In genomic region chr3:13211605-13212210, GRCh38 we compare ENCODE assay signal across 16 cellular contexts.
A peak's percentile ranks its signal among the peaks of the same experiment; 100 is the strongest.
DNase-seq lines count a peak whose midpoint lies in the region; ATAC-seq, FAIRE-seq and TF ChIP-seq lines count a peak whose summit lies in the region.
"Had no signal": no experiment of that assay in that cellular context is flagged by ENCODE, and none has a peak within 500 bp of the region (broad histone marks: within the 10 kb centered on the region; RNA-seq: fewer than 3 reads in every experiment).

No MANE protein-coding gene starts in this region.

- H3K4me1 ChIP-seq in H1 (replicated peaks in 1 of 4; ENCODE audit: control insufficient read depth in 3 of 4, insufficient read depth in 4 of 4, low read length in 3 of 4) (no peaks in the 10 kb centered on the region), liver (ENCODE audit: control insufficient read depth in 4 of 4, insufficient read depth in 4 of 4, low read length in 3 of 4) (peaks cover 0 to 7% (median 2%) of the 10 kb centered on the region in 4 donors), neuronal stem cell (ENCODE audit: control insufficient read depth in 2 of 2, insufficient read depth in 1 of 2, low read depth in 1 of 2, low read length in 2 of 2) (peaks cover 0 to 2% of the 10 kb centered on the region in 2 donors)

- POLR2A ChIA-PET in WTC11 (lab: Charles Lee): no interaction called here
- POLR2A ChIA-PET in H1 (lab: Charles Lee; ENCODE audit: partially characterized antibody): no interaction called here

- H2BK120ac ChIP-seq in H1 (replicated peaks; ENCODE audit: low read depth, low read length): no peak overlapping the region
- H2BK120ac ChIP-seq in neuronal stem cell (ENCODE audit: low read depth, low read length): no peak overlapping the region

- H3K79me1 ChIP-seq in H1 (ENCODE audit: low read depth, low read length) (no peaks in the 10 kb centered on the region; the same call in 1 of the 2 replicates), neuronal stem cell (ENCODE audit: low read depth, low read length) (no peaks in the 10 kb centered on the region)

- peak overlapping the region; percentile 15; the same call in 1 of the 2 replicates for H3K27ac Mint-ChIP-seq in WTC11
- no peak overlapping the region for H3K27ac Mint-ChIP-seq in activated T-cell treated with anti-CD3 and anti-CD28 coated beads, Interleukin-2, amount 50 U/mL, for 24 hours
- H3K27ac Mint-ChIP-seq: CD14-positive monocyte had no signal

- CTCF ChIA-PET in WTC11 (lab: Charles Lee) (interaction anchor here (0.7 kb wide), 1 partner anchor 431 kb away, joined by 3 read pairs; no protein-coding TSS in a partner anchor), H1 (lab: Charles Lee; ENCODE audit: partially characterized antibody) (interaction anchor here (0.9 to 2.4 kb wide), 4 partner anchors 11 to 18 kb away, joined by 3 to 11 read pairs (median 4); no protein-coding TSS in a partner anchor)

- no peaks in the 10 kb centered on the region for H3K27me3 Mint-ChIP-seq in WTC11 (ENCODE audit: low read depth)
- H3K27me3 Mint-ChIP-seq in activated T-cell treated with anti-CD3 and anti-CD28 coated beads, Interleukin-2, amount 50 U/mL, for 24 hours: peaks cover 13% of the 10 kb centered on the region

- H2AK5ac ChIP-seq in H1 (ENCODE audit: low read depth, low read length) (no peak overlapping the region), neuronal stem cell (ENCODE audit: low read depth, low read length) (peak overlapping the region; percentile 79)

- H3K9me3 ChIP-seq in H1 (ENCODE audit: insufficient read depth in 2 of 2, low read depth in 1 of 2, low read length in 1 of 2): no peaks in the 10 kb centered on the region
- no peaks in the 10 kb centered on the region for H3K9me3 ChIP-seq in liver (ENCODE audit: control insufficient read depth in 4 of 4, low read length in 3 of 4)
- H3K9me3 ChIP-seq in neuronal stem cell (replicated peaks in 1 of 2; ENCODE audit: control insufficient read depth in 2 of 2, insufficient read depth in 1 of 2, low read depth in 1 of 2, low read length in 2 of 2): no peaks in the 10 kb centered on the region
- H3K9me3 ChIP-seq: BLaER1 had no signal

- no peak overlapping the region for H3K27ac ChIP-seq in H1 (ENCODE audit: low read depth, low read length)
- H3K27ac ChIP-seq in liver (ENCODE audit: low read depth in 1 of 2, low read length in 2 of 2): no peak overlapping the region
- H3K27ac ChIP-seq in neuronal stem cell (replicated peaks; ENCODE audit: low read length): no peak overlapping the region
- H3K27ac ChIP-seq: BLaER1 had no signal

- H3K36me3 Mint-ChIP-seq in WTC11: no peaks in the 10 kb centered on the region
- H3K36me3 Mint-ChIP-seq in activated T-cell treated with anti-CD3 and anti-CD28 coated beads, Interleukin-2, amount 50 U/mL, for 24 hours (ENCODE audit: low read depth): no peaks in the 10 kb centered on the region
- H3K36me3 Mint-ChIP-seq: CD14-positive monocyte; CD4-positive, alpha-beta memory T cell had no signal

- 93% methylated on average over 16 of the region's 16 CpGs; no CpG with 5 or more reads in 1 of the 2 experiments for whole genome bisulfite sequencing in H1 (ENCODE audit: extremely low coverage in 1 of 2, insufficient coverage in 1 of 2, insufficient read length in 1 of 2, insufficient replicate concordance in 2 of 2, low coverage in 1 of 2, low lambda C conversion rate in 2 of 2, missing lambda C conversion rate in 1 of 2), 2 experiments
- 80% methylated on average over 16 of the region's 16 CpGs for WGBS in liver
- WGBS in neuronal stem cell (ENCODE audit: extremely low coverage in 2 of 2, insufficient read length in 2 of 2, insufficient replicate concordance in 1 of 2), 2 donors: no CpG with 5 or more reads among the region's 16 CpGs

- H2BK15ac ChIP-seq in H1 (ENCODE audit: low read length) (no peak overlapping the region), neuronal stem cell (ENCODE audit: low read length) (peak overlapping the region; percentile 24)

- no peak for TF ChIP-seq POLR2A in H1 (IDR thresholded peaks at IDR 0.05; ENCODE audit: control extremely low read depth in 1 of 2, low read depth in 2 of 2, low read length in 2 of 2)

- H3K18ac ChIP-seq in H1 (ENCODE audit: extremely low read depth, low read length) (no peak overlapping the region), neuronal stem cell (ENCODE audit: low read length) (peak overlapping the region; percentile 53)

- no peak for TF ChIP-seq EP300 in H1 (IDR thresholded peaks at IDR 0.05; ENCODE audit: borderline replicate concordance in 1 of 2, low read depth in 2 of 2, low read length in 2 of 2)

- H3K56ac ChIP-seq in H1 (replicated peaks; ENCODE audit: insufficient read length, low read depth, low read length): no peak overlapping the region

- H3K4me1 Mint-ChIP-seq in WTC11: peaks cover 5% of the 10 kb centered on the region; the same call in 1 of the 2 replicates
- no peaks in the 10 kb centered on the region for H3K4me1 Mint-ChIP-seq in activated T-cell treated with anti-CD3 and anti-CD28 coated beads, Interleukin-2, amount 50 U/mL, for 24 hours (ENCODE audit: low read depth)
- H3K4me1 Mint-ChIP-seq: CD14-positive monocyte; CD4-positive, alpha-beta memory T cell had no signal

- no peak for FAIRE-seq in H1 (lab: Jason Lieb, UNC)

- no peak overlapping the region for H4K5ac ChIP-seq in H1 (ENCODE audit: insufficient read length, low read depth, low read length)

- ATAC-seq in WTC11: no peak
- ATAC-seq in activated CD4-positive, CD25-positive, alpha-beta regulatory T cell treated with anti-CD3 and anti-CD28 coated beads, Interleukin-2, amount 50 U/mL, for 24 hours: no peak

- DNase-seq in WTC11 (ENCODE audit: low spot score) (no peak), H1 (ENCODE audit: low read depth in 1 of 2, low spot score in 2 of 2) (no peak), neuronal stem cell (ENCODE audit: low spot score) (no peak), DMS 273 treated with DMSO at 0.1 percent for 48 hours (lab: John Stamatoyannopoulos, UW) (no peak), NCI-H1105 (lab: John Stamatoyannopoulos, UW) (no peak)
- no peak for DNase-seq in activated T-cell treated with anti-CD3 and anti-CD28 coated beads, Interleukin-2, amount 50 U/mL, for 24 hours
- DNase-seq: 8988T; CD4-positive, alpha-beta memory T cell; DMS79 treated with DMSO at 0.1 percent for 48 hours; GF-D8; GOT3; H9 had no signal

- TF ChIP-seq CTCF in WTC11 (IDR thresholded peaks at IDR 0.05) (no peak), H1 (IDR thresholded peaks at IDR 0.05; ENCODE audit: control extremely low read depth in 1 of 3, insufficient read depth in 1 of 3, low read depth in 1 of 3, low read length in 3 of 3) (no peak), liver (IDR thresholded peaks at IDR 0.05; ENCODE audit: low read depth, low read length, missing input control) (no peak)

- H4K20me1 ChIP-seq in H1 (replicated peaks in 1 of 2; ENCODE audit: control insufficient read depth in 1 of 2, insufficient read depth in 2 of 2, low read length in 2 of 2): peaks cover 0 to 2% of the 10 kb centered on the region in 2 experiments
- H4K20me1 ChIP-seq: BLaER1 had no signal

- H2AFZ ChIP-seq in H1 (ENCODE audit: low read length) (no peak overlapping the region), neuronal stem cell (ENCODE audit: low read length) (no peak overlapping the region)

- no peak overlapping the region for H3K14ac ChIP-seq in H1 (ENCODE audit: insufficient read length)
- H3K14ac ChIP-seq in neuronal stem cell (ENCODE audit: low read length): peak overlapping the region; percentile 15

- H3K27me3 ChIP-seq in H1 (replicated peaks in 1 of 4; ENCODE audit: control insufficient read depth in 3 of 4, extremely low read depth in 1 of 4, insufficient read depth in 3 of 4, low read length in 3 of 4): no peaks in the 10 kb centered on the region
- no peaks in the 10 kb centered on the region for H3K27me3 ChIP-seq in liver (ENCODE audit: control insufficient read depth in 4 of 4, insufficient read depth in 4 of 4, low read length in 3 of 4)
- peaks cover 0 to 3% (median under 1%) of the 10 kb centered on the region in 3 experiments for H3K27me3 ChIP-seq in neuronal stem cell (ENCODE audit: control insufficient read depth in 3 of 3, insufficient read depth in 3 of 3, low read depth in 1 of 3, low read length in 3 of 3)
- H3K27me3 ChIP-seq: BLaER1 had no signal

- H2BK5ac ChIP-seq in H1 (ENCODE audit: low read depth, low read length) (no peak overlapping the region), neuronal stem cell (ENCODE audit: low read length) (no peak overlapping the region)

- H3K4ac ChIP-seq in H1 (replicated peaks; ENCODE audit: insufficient read length, low read depth, low read length): no peak overlapping the region
- no peak overlapping the region for H3K4ac ChIP-seq in neuronal stem cell (ENCODE audit: low read length)

- no peaks in the 10 kb centered on the region for H3K79me2 ChIP-seq in H1 (ENCODE audit: control insufficient read depth in 1 of 2, insufficient read depth in 2 of 2, low read length in 2 of 2)

- 0 out of 2 replicates have a peak overlapping the region, but pooled peaks have one; percentile 16 for H4K8ac ChIP-seq in H1 (ENCODE audit: extremely low read depth, insufficient read depth, low read length)
- H4K8ac ChIP-seq in neuronal stem cell (ENCODE audit: low read depth, low read length): peak overlapping the region; percentile 1

- H3K23ac ChIP-seq in H1 (ENCODE audit: insufficient read length): no peak overlapping the region
- no peak overlapping the region for H3K23ac ChIP-seq in neuronal stem cell (ENCODE audit: low read depth, low read length, poor library complexity)

- no peaks in the 10 kb centered on the region for H3K9me3 Mint-ChIP-seq in WTC11
- no peaks in the 10 kb centered on the region for H3K9me3 Mint-ChIP-seq in activated T-cell treated with anti-CD3 and anti-CD28 coated beads, Interleukin-2, amount 50 U/mL, for 24 hours
- H3K9me3 Mint-ChIP-seq: CD4-positive, alpha-beta memory T cell; H9 had no signal

- H2BK20ac ChIP-seq in H1 (ENCODE audit: low read length): no peak overlapping the region

- no peak overlapping the region for H3K4me3 Mint-ChIP-seq in WTC11
- H3K4me3 Mint-ChIP-seq in activated T-cell treated with anti-CD3 and anti-CD28 coated beads, Interleukin-2, amount 50 U/mL, for 24 hours: no peak overlapping the region
- H3K4me3 Mint-ChIP-seq: CD14-positive monocyte; CD4-positive, alpha-beta memory T cell; H9 had no signal

- no peak overlapping the region for H3K4me2 ChIP-seq in H1 (ENCODE audit: insufficient read depth in 1 of 2, low read depth in 2 of 2, low read length in 2 of 2)
- no peak overlapping the region for H3K4me2 ChIP-seq in neuronal stem cell (ENCODE audit: insufficient read depth, low read length, poor library complexity, severe bottlenecking)

- no peaks in the 10 kb centered on the region for H3K23me2 ChIP-seq in H1 (ENCODE audit: low read depth, low read length)

- H4K91ac ChIP-seq in H1 (replicated peaks; ENCODE audit: insufficient read length, low read length) (no peak overlapping the region), neuronal stem cell (ENCODE audit: low read depth, low read length, poor library complexity) (no peak overlapping the region)

- H3K4me3 ChIP-seq in H1 (ENCODE audit: extremely low read depth in 1 of 4, insufficient read depth in 2 of 4, low read depth in 3 of 4, low read length in 4 of 4) (no peak overlapping the region), liver (ENCODE audit: low read depth in 1 of 3, low read length in 3 of 3) (no peak overlapping the region), neuronal stem cell (ENCODE audit: low read length in 2 of 2) (no peak overlapping the region)
- H3K4me3 ChIP-seq: BLaER1 had no signal

- H3K9ac ChIP-seq in H1 (replicated peaks in 1 of 4; ENCODE audit: extremely low read depth in 1 of 4, low read depth in 3 of 4, low read length in 3 of 4) (no peak overlapping the region), liver (ENCODE audit: low read depth in 1 of 2, low read length in 2 of 2) (no peak overlapping the region), neuronal stem cell (ENCODE audit: low read depth, low read length, poor library complexity) (no peak overlapping the region)
- H3K9ac ChIP-seq: BLaER1 had no signal

- H2BK12ac ChIP-seq in H1 (ENCODE audit: low read depth, low read length): no peak overlapping the region
- peak overlapping the region; percentile 35 for H2BK12ac ChIP-seq in neuronal stem cell (ENCODE audit: low read length)

- TF ChIP-seq RAD21 in H1 (IDR thresholded peaks at IDR 0.05 in 1 of 2, conservative IDR thresholded peaks at IDR 0.05 in 1 of 2; ENCODE audit: low read depth in 2 of 2, low read length in 2 of 2): no peak
- TF ChIP-seq RAD21 in liver (IDR thresholded peaks at IDR 0.05): no peak

- H3K36me3 ChIP-seq in H1 (ENCODE audit: control insufficient read depth in 2 of 4, insufficient read depth in 4 of 4, low read length in 3 of 4): no peaks in the 10 kb centered on the region
- no peaks in the 10 kb centered on the region for H3K36me3 ChIP-seq in liver (ENCODE audit: control insufficient read depth in 4 of 4, insufficient read depth in 3 of 4, low read depth in 1 of 4, low read length in 3 of 4)
- H3K36me3 ChIP-seq in neuronal stem cell (replicated peaks in 1 of 2; ENCODE audit: control insufficient read depth in 2 of 2, insufficient read depth in 2 of 2, low read length in 2 of 2): no peaks in the 10 kb centered on the region
- H3K36me3 ChIP-seq: BLaER1 had no signal
